Comparison of ENCODE assay signal across 1 cellular context in genomic region chr2:69623236-69623635, GRCh38.
TF ChIP-seq lines count a peak whose summit lies in the region.

No MANE protein-coding gene starts in this region.

TF ChIP-seq in IMR-90, 13 proteins besides CTCF, POLR2A, EP300 and RAD21:
- no peak for TF ChIP-seq BHLHE40 (IDR thresholded peaks at IDR 0.05; ENCODE audit: low read depth, low read length)
- no peak for TF ChIP-seq NFE2L2 (IDR thresholded peaks at IDR 0.05; ENCODE audit: low read depth, low read length)
- no peak for TF ChIP-seq RFX5 (IDR thresholded peaks at IDR 0.05; ENCODE audit: low read depth, low read length)
- no peak for TF ChIP-seq MAZ (IDR thresholded peaks at IDR 0.05; ENCODE audit: borderline replicate concordance, low read depth, low read length)
- no peak for TF ChIP-seq MAFK (IDR thresholded peaks at IDR 0.05; ENCODE audit: low read depth, low read length)
- TF ChIP-seq CEBPB (IDR thresholded peaks at IDR 0.05; ENCODE audit: low read depth, low read length), result no peak
- TF ChIP-seq CHD1 (IDR thresholded peaks at IDR 0.05; ENCODE audit: low read depth, low read length), result no peak
- no peak for TF ChIP-seq RCOR1 (IDR thresholded peaks at IDR 0.05; ENCODE audit: insufficient replicate concordance, low read length)
- no peak for TF ChIP-seq ELK1 (IDR thresholded peaks at IDR 0.05; ENCODE audit: borderline replicate concordance, low read depth, low read length)
- TF ChIP-seq FOS (IDR thresholded peaks at IDR 0.05; ENCODE audit: low read depth, low read length), result no peak
- no peak for TF ChIP-seq MXI1 (IDR thresholded peaks at IDR 0.05; ENCODE audit: borderline replicate concordance, low read depth, low read length)
- no peak for TF ChIP-seq SMC3 (IDR thresholded peaks at IDR 0.05; ENCODE audit: low read depth, low read length)
- no peak for TF ChIP-seq USF2 (IDR thresholded peaks at IDR 0.05; ENCODE audit: low read depth, low read length)
